ENCODE assay signal across 30 cellular contexts in genomic region chr20:64238115-64238825, GRCh38. TPM values are rescaled to one million over a fixed set of nuclear protein-coding genes. Genes with fewer than 3 reads are reported as not detected.
DNase-seq lines count a peak whose midpoint lies in the region; ATAC-seq, FAIRE-seq and TF ChIP-seq lines count a peak whose summit lies in the region.
"Had no signal": no experiment of that assay in that cellular context is flagged by ENCODE, and none has a peak within 500 bp of the region (broad histone marks: within the 10 kb centered on the region; RNA-seq: fewer than 3 reads in every experiment).

No MANE protein-coding gene starts in this region.

- BruUV-seq in HepG2 (replicated peaks; lab: Mats Ljungman, UMichigan) = no TSS peak

- H3K9me3 Mint-ChIP-seq in stimulated activated naive B cell treated with anti-CD40 and anti-IgM and Interleukin-4, amounts not matched to agents 10 μg/mL and 1 μg/mL and 100 μg/mL, for 72 hours = no peaks in the 10 kb centered on the region
- H3K9me3 Mint-ChIP-seq in naive thymus-derived CD4-positive, alpha-beta T cell = no peaks in the 10 kb centered on the region
- H3K9me3 Mint-ChIP-seq: activated CD4-positive, alpha-beta memory T cell treated with anti-CD3 and anti-CD28 coated beads for 36 hours; activated naive CD4-positive, alpha-beta T cell treated with anti-CD3 and anti-CD28 coated beads, Interleukin-2, amount 50 U/mL, for 24 hours; activated T-helper 1 cell treated with anti-CD3 and anti-CD28 coated beads, Interleukin-12 subunit alpha, Interleukin-12 subunit beta, Interleukin-2, Interleukin-4 antibody, amounts not matched to agents 30 ng/mL and 10 ng/mL and 1 ng/mL, durations not matched to agents 14 hours and 24 hours and 36 hours; stimulated activated naive CD8-positive, alpha-beta T cell treated with anti-CD3 and anti-CD28 coated beads, Interleukin-15, amount 100 ng/mL, for 72 hours had no signal

- peaks cover 13 to 31% of the 10 kb centered on the region in 2 donors for H3K4me1 Mint-ChIP-seq in stimulated activated naive B cell treated with anti-CD40 and anti-IgM and Interleukin-4, amounts not matched to agents 10 μg/mL and 1 μg/mL and 100 μg/mL, for 72 hours
- H3K4me1 Mint-ChIP-seq in naive thymus-derived CD4-positive, alpha-beta T cell = peaks cover 0 to 14% (median 9%) of the 10 kb centered on the region in 7 donors

- peak; percentile 33; the same call in 1 of the 2 replicates for TF ChIP-seq RAD21 in HepG2 (CRISPR knock-in tag; IDR thresholded peaks at IDR 0.05)

- H3K9me3 ChIP-seq in right cardiac atrium (ENCODE audit: control insufficient read depth, low read length) (no peaks in the 10 kb centered on the region), RWPE2 (ENCODE audit: severe bottlenecking) (no peaks in the 10 kb centered on the region), HepG2 (ENCODE audit: low read length) (no peaks in the 10 kb centered on the region)
- no peaks in the 10 kb centered on the region for H3K9me3 ChIP-seq in naive thymus-derived CD4-positive, alpha-beta T cell (ENCODE audit: control insufficient read depth in 2 of 3, low read length in 3 of 3)
- H3K9me3 ChIP-seq: colonic mucosa, HAP-1, lower lobe of right lung, tibial artery had no signal

- H3K27ac ChIP-seq in right cardiac atrium (ENCODE audit: low read length) (no peak overlapping the region), RWPE2 (ENCODE audit: poor library complexity, severe bottlenecking) (no peak overlapping the region), HepG2 (ENCODE audit: extremely low read length, insufficient read depth, low read length) (peak overlapping the region; percentile 69)
- no peak overlapping the region for H3K27ac ChIP-seq in naive thymus-derived CD4-positive, alpha-beta T cell (ENCODE audit: low read depth, low read length)
- H3K27ac ChIP-seq: colonic mucosa, epithelial cell of prostate, KMS-11, lower lobe of right lung, PC-9, tibial artery had no signal

- H3K4me2 ChIP-seq in HepG2 (ENCODE audit: low read depth, low read length) = peak overlapping the region; percentile 41
- H3K4me2 ChIP-seq: KMS-11, PC-9 had no signal

- DNase-seq in Right ventricle myocardium inferior (ENCODE audit: missing footprints) (peak; percentile 11), right cardiac atrium (no peak), RWPE2 (ENCODE audit: low spot score) (peak; percentile 66), HepG2 (ENCODE audit: low spot score) (peak; percentile 88)
- no peak for DNase-seq in stimulated activated naive B cell treated with anti-CD40 and anti-IgM and Interleukin-4, amounts not matched to agents 10 μg/mL and 1 μg/mL and 100 μg/mL, for 72 hours
- DNase-seq in naive thymus-derived CD4-positive, alpha-beta T cell = no peak
- DNase-seq: activated CD4-positive, alpha-beta memory T cell treated with anti-CD3 and anti-CD28 coated beads for 36 hours; activated CD8-positive, alpha-beta memory T cell treated with anti-CD3 and anti-CD28 coated beads, Interleukin-2, amount 50 U/mL, for 4 hours; anterior cingulate cortex; colonic mucosa; effector CD8-positive, alpha-beta T cell; GDM1; islet precursor cell; NCI-H1694; NCI-H2171 treated with DMSO at 0.1 percent for 48 hours; NCI-H510A treated with DMSO at 0.1 percent for 48 hours; NK-92 treated with Interleukin-12 subunit alpha and Interleukin-12 subunit beta, amount 100 ng/mL, for 24 hours; PC-9; stimulated activated naive CD8-positive, alpha-beta T cell treated with anti-CD3 and anti-CD28 coated beads, Interleukin-15, amount 100 ng/mL, for 72 hours; T-helper 1 cell had no signal

- no peaks in the 10 kb centered on the region for H3K36me3 Mint-ChIP-seq in stimulated activated naive B cell treated with anti-CD40 and anti-IgM and Interleukin-4, amounts not matched to agents 10 μg/mL and 1 μg/mL and 100 μg/mL, for 72 hours
- no peaks in the 10 kb centered on the region for H3K36me3 Mint-ChIP-seq in naive thymus-derived CD4-positive, alpha-beta T cell
- H3K36me3 Mint-ChIP-seq: activated CD4-positive, alpha-beta memory T cell treated with anti-CD3 and anti-CD28 coated beads for 36 hours; activated naive CD4-positive, alpha-beta T cell treated with anti-CD3 and anti-CD28 coated beads, Interleukin-2, amount 50 U/mL, for 24 hours had no signal

- H3K27me3 ChIP-seq in right cardiac atrium (ENCODE audit: control insufficient read depth, insufficient read depth) (no peaks in the 10 kb centered on the region), RWPE2 (ENCODE audit: insufficient read depth, poor library complexity, severe bottlenecking) (no peaks in the 10 kb centered on the region), HepG2 (ENCODE audit: control insufficient read depth in 1 of 2, insufficient read depth in 2 of 2, low read length in 2 of 2) (no peaks in the 10 kb centered on the region)
- H3K27me3 ChIP-seq in naive thymus-derived CD4-positive, alpha-beta T cell (ENCODE audit: control insufficient read depth in 2 of 2, insufficient read depth in 2 of 2, low read length in 2 of 2) = no peaks in the 10 kb centered on the region
- H3K27me3 ChIP-seq: colonic mucosa had no signal

- H3K27ac Mint-ChIP-seq in stimulated activated naive B cell treated with anti-CD40 and anti-IgM and Interleukin-4, amounts not matched to agents 10 μg/mL and 1 μg/mL and 100 μg/mL, for 72 hours = peak overlapping the region; percentile 20
- no peak overlapping the region for H3K27ac Mint-ChIP-seq in naive thymus-derived CD4-positive, alpha-beta T cell
- H3K27ac Mint-ChIP-seq: activated CD4-positive, alpha-beta memory T cell treated with anti-CD3 and anti-CD28 coated beads for 36 hours; activated naive CD4-positive, alpha-beta T cell treated with anti-CD3 and anti-CD28 coated beads, Interleukin-2, amount 50 U/mL, for 24 hours; activated T-helper 1 cell treated with anti-CD3 and anti-CD28 coated beads, Interleukin-12 subunit alpha, Interleukin-12 subunit beta, Interleukin-2, Interleukin-4 antibody, amounts not matched to agents 30 ng/mL and 10 ng/mL and 1 ng/mL, durations not matched to agents 14 hours and 24 hours and 36 hours; B cell had no signal

- TF ChIP-seq EP300 in HepG2 (IDR thresholded peaks at IDR 0.05; ENCODE audit: low read depth in 2 of 2, low read length in 2 of 2) (peak in 1 of 2 experiments; percentile 76; a peak in 2 of 4 replicates), HepG2 (CRISPR knock-in tag; IDR thresholded peaks at IDR 0.05; ENCODE audit: borderline replicate concordance) (peak; percentile 84)

- ATAC-seq in Right ventricle myocardium inferior (peak; percentile 26), right cardiac atrium (no peak), RWPE2 (ENCODE audit: low read depth) (no peak), HepG2 (peak; percentile 72), GM18511 (IDR thresholded peaks at IDR 0.05; ENCODE audit: unreplicated experiment) (no peak), GM19035 (IDR thresholded peaks at IDR 0.05; ENCODE audit: unreplicated experiment) (no peak)
- no peak for ATAC-seq in stimulated activated naive B cell treated with anti-CD40 and anti-IgM and Interleukin-4, amounts not matched to agents 10 μg/mL and 1 μg/mL and 100 μg/mL, for 72 hours (replicated peaks)
- no peak for ATAC-seq in naive thymus-derived CD4-positive, alpha-beta T cell
- ATAC-seq: lower lobe of right lung had no signal

- H3K4me3 Mint-ChIP-seq in stimulated activated naive B cell treated with anti-CD40 and anti-IgM and Interleukin-4, amounts not matched to agents 10 μg/mL and 1 μg/mL and 100 μg/mL, for 72 hours = no peak overlapping the region
- no peak overlapping the region for H3K4me3 Mint-ChIP-seq in naive thymus-derived CD4-positive, alpha-beta T cell
- H3K4me3 Mint-ChIP-seq: activated CD4-positive, alpha-beta memory T cell treated with anti-CD3 and anti-CD28 coated beads for 36 hours; activated naive CD4-positive, alpha-beta T cell treated with anti-CD3 and anti-CD28 coated beads, Interleukin-2, amount 50 U/mL, for 24 hours; activated T-helper 1 cell treated with anti-CD3 and anti-CD28 coated beads, Interleukin-12 subunit alpha, Interleukin-12 subunit beta, Interleukin-2, Interleukin-4 antibody, amounts not matched to agents 30 ng/mL and 10 ng/mL and 1 ng/mL, durations not matched to agents 14 hours and 24 hours and 36 hours; B cell; stimulated activated naive CD8-positive, alpha-beta T cell treated with anti-CD3 and anti-CD28 coated beads, Interleukin-15, amount 100 ng/mL, for 72 hours had no signal

- no peaks in the 10 kb centered on the region for H3K4me1 ChIP-seq in right cardiac atrium (ENCODE audit: control insufficient read depth, insufficient read depth, low read length)
- H3K4me1 ChIP-seq in RWPE2 (ENCODE audit: insufficient read depth, poor library complexity, severe bottlenecking) = no peaks in the 10 kb centered on the region
- peaks cover 90% of the 10 kb centered on the region for H3K4me1 ChIP-seq in HepG2 (ENCODE audit: insufficient read depth, low read length)
- H3K4me1 ChIP-seq in naive thymus-derived CD4-positive, alpha-beta T cell (ENCODE audit: control insufficient read depth in 2 of 2, insufficient read depth in 2 of 2, low read length in 2 of 2) = peaks cover 0 to 4% of the 10 kb centered on the region in 2 donors
- H3K4me1 ChIP-seq: colonic mucosa, HAP-1, lower lobe of right lung, tibial artery had no signal

- H3K9ac ChIP-seq in HepG2 (ENCODE audit: insufficient read depth, low read depth, low read length) = peak overlapping the region; percentile 23; the same call in 1 of the 2 replicates
- H3K9ac ChIP-seq: KMS-11 had no signal

- WGBS in right cardiac atrium = 56% methylated on average over 11 of the region's 11 CpGs
- 14% methylated on average over 11 of the region's 11 CpGs for WGBS in HepG2 (ENCODE audit: low lambda C conversion rate)

- POLR2A ChIA-PET in HepG2 (lab: Yijun Ruan, JAX) = interaction anchor here (9.6 kb wide), 1 partner anchor 16 kb away, joined by 157 read pairs; the partner anchor contains the start of gene PCMTD2
- POLR2A ChIA-PET in naive thymus-derived CD4-positive, alpha-beta T cell (lab: Charles Lee) = no interaction called here

- TF ChIP-seq CTCF in RWPE2 (IDR thresholded peaks at IDR 0.05; ENCODE audit: poor library complexity, severe bottlenecking) (no peak), HepG2 (CRISPR knock-in tag; IDR thresholded peaks at IDR 0.05) (peak; percentile 27; the same call in 1 of the 2 replicates)

- peaks cover 6 to 20% of the 10 kb centered on the region in 2 donors for H3K27me3 Mint-ChIP-seq in stimulated activated naive B cell treated with anti-CD40 and anti-IgM and Interleukin-4, amounts not matched to agents 10 μg/mL and 1 μg/mL and 100 μg/mL, for 72 hours
- peaks cover 0 to 6% (median 2%) of the 10 kb centered on the region in 5 donors for H3K27me3 Mint-ChIP-seq in naive thymus-derived CD4-positive, alpha-beta T cell
- H3K27me3 Mint-ChIP-seq: activated naive CD4-positive, alpha-beta T cell treated with anti-CD3 and anti-CD28 coated beads, Interleukin-2, amount 50 U/mL, for 24 hours; stimulated activated naive CD8-positive, alpha-beta T cell treated with anti-CD3 and anti-CD28 coated beads, Interleukin-15, amount 100 ng/mL, for 72 hours had no signal

- peak; percentile 99 for FAIRE-seq in HepG2 (lab: Jason Lieb, UNC)

- H3K36me3 ChIP-seq in RWPE2 (ENCODE audit: low read depth) (no peaks in the 10 kb centered on the region), HepG2 (replicated peaks in 1 of 2; ENCODE audit: control insufficient read depth in 1 of 2, insufficient read depth in 2 of 2, low read length in 2 of 2) (no peaks in the 10 kb centered on the region)
- no peaks in the 10 kb centered on the region for H3K36me3 ChIP-seq in naive thymus-derived CD4-positive, alpha-beta T cell (ENCODE audit: control insufficient read depth in 2 of 3, insufficient read depth in 3 of 3, low read length in 3 of 3)
- H3K36me3 ChIP-seq: colonic mucosa, HAP-1, lower lobe of right lung, tibial artery had no signal

- CTCF ChIA-PET in HepG2 (lab: Yijun Ruan, JAX; ENCODE audit: low intra/inter-chr PET ratio, low total read pairs) = interaction anchor here (2.9 kb wide), 1 partner anchor 47 kb away, joined by 9 read pairs; no protein-coding TSS in a partner anchor
- CTCF ChIA-PET in naive thymus-derived CD4-positive, alpha-beta T cell (lab: Charles Lee) = no interaction called here

- in situ Hi-C loops in HepG2 (cut with HindIII; ENCODE audit: extremely low pct_ligation_motif_present, low pct_unique_long_range_greater_than_20kb) = no loop called here

- no peaks in the 10 kb centered on the region for H3K79me2 ChIP-seq in HepG2 (ENCODE audit: insufficient read depth, low read length)

- no peaks in the 10 kb centered on the region for H4K20me1 ChIP-seq in HepG2 (ENCODE audit: insufficient read depth, low read length)

- TF ChIP-seq POLR2A in HepG2 (IDR thresholded peaks at IDR 0.05; ENCODE audit: insufficient read depth in 1 of 2, low read depth in 2 of 2, low read length in 2 of 2) = no peak

- intact Hi-C loops in Right ventricle myocardium inferior (cut with DNase I) (no loop called here), right cardiac atrium (cut with DNase I) (no loop called here), HepG2 (cut with micrococcal nuclease; ENCODE audit: unreplicated experiment) (loop anchor here (1.0 kb wide), 1 partner anchor 17 kb away; the partner anchor contains the start of gene PCMTD2)
- intact Hi-C loops in naive thymus-derived CD4-positive, alpha-beta T cell (cut with micrococcal nuclease) = no loop called here

- H3K4me3 ChIP-seq in right cardiac atrium (ENCODE audit: low read length) (no peak overlapping the region), RWPE2 (ENCODE audit: severe bottlenecking) (no peak overlapping the region), HepG2 (replicated peaks in 1 of 3; ENCODE audit: insufficient read depth in 1 of 3, low read depth in 2 of 3, low read length in 3 of 3) (peak overlapping the region in 1 of 3 experiments; percentile 19; a peak in 2 of 6 replicates)
- H3K4me3 ChIP-seq in naive thymus-derived CD4-positive, alpha-beta T cell (ENCODE audit: low read length) = no peak overlapping the region
- H3K4me3 ChIP-seq: colonic mucosa, HAP-1, lower lobe of right lung, PC-9, tibial artery had no signal

- H2AFZ ChIP-seq in HepG2 (ENCODE audit: low read length) = no peak overlapping the region
- H2AFZ ChIP-seq: PC-9 had no signal

RNA-seq across cellular contexts. Expression of gene PCMTD2, which starts 17.3 kb away (rescaled TPM):
- total RNA-seq in Right ventricle myocardium inferior = 71.0 TPM
- total RNA-seq in right cardiac atrium = 100 to 1,000 TPM in 1 of 4 donors, 10 to 100 TPM in 3; 62.2 to 101 (median 85.7) TPM
- 44.1 TPM for polyA plus RNA-seq in right cardiac atrium
- total RNA-seq in HepG2 (2016; rRNA removed; fragmentation: Illumina TruSeq; extraction: Trizol) = 47.0 and 50.5 TPM in 2 replicates
- 5.3 and 6.4 TPM in 2 replicates for total RNA-seq in HepG2 (2016; cell fraction: cytosol; rRNA removed; fragmentation: Illumina TruSeq; extraction: Trizol; ENCODE audit: low read depth)
- 44.0 and 57.6 TPM in 2 replicates for total RNA-seq in HepG2 (2016; cell fraction: insoluble cytoplasmic fraction; rRNA removed; fragmentation: Illumina TruSeq; extraction: Trizol)
- total RNA-seq in HepG2 (2016; cell fraction: membrane; rRNA removed; fragmentation: Illumina TruSeq; extraction: Trizol) = 23.6 and 27.0 TPM in 2 replicates
- 52.1 and 60.5 TPM in 2 replicates for total RNA-seq in HepG2 (2016; cell fraction: nucleus; rRNA removed; fragmentation: Illumina TruSeq; extraction: Trizol)
- 66.3 and 76.9 TPM in 2 replicates for polyA plus RNA-seq in HepG2 (2011; rRNA removed)
- 40.5 and 52.8 TPM in 2 replicates for polyA plus RNA-seq in HepG2 (2011; cell fraction: cytosol; rRNA removed)
- 117 and 148 TPM in 2 replicates for polyA plus RNA-seq in HepG2 (2011; cell fraction: nucleus; rRNA removed)
- polyA plus RNA-seq in HepG2 (2012) = 58.6 and 62.1 TPM in 2 replicates
- polyA plus RNA-seq in HepG2 (2016; cell fraction: cytosol; fragmentation: Illumina TruSeq; extraction: Trizol; ENCODE audit: low read depth) = 1.5 and 2.4 TPM in 2 replicates
- 41.2 and 44.9 TPM in 2 replicates for polyA plus RNA-seq in HepG2 (2016; cell fraction: insoluble cytoplasmic fraction; fragmentation: Illumina TruSeq; extraction: Trizol; ENCODE audit: low read depth)
- 10.2 and 12.5 TPM in 2 replicates for polyA plus RNA-seq in HepG2 (2016; cell fraction: membrane; fragmentation: Illumina TruSeq; extraction: Trizol; ENCODE audit: low read depth)
- polyA plus RNA-seq in HepG2 (2016; cell fraction: nucleus; fragmentation: Illumina TruSeq; extraction: Trizol; ENCODE audit: insufficient read depth, low read depth) = 134 and 146 TPM in 2 replicates
- 20.0 and 41.6 TPM in 2 replicates for polyA minus RNA-seq in HepG2 (2011; rRNA and poly(A)+ RNA removed; ENCODE audit: low replicate concordance)
- polyA minus RNA-seq in HepG2 (2011; cell fraction: cytosol; rRNA and poly(A)+ RNA removed) = 36.8 and 46.1 TPM in 2 replicates
- 78.9 and 107 TPM in 2 replicates for polyA minus RNA-seq in HepG2 (2011; cell fraction: nucleus; rRNA and poly(A)+ RNA removed)
- 100 to 1,000 TPM in 3 of 5 experiments, 10 to 100 TPM in 2; 67.2 to 229 (median 103) TPM for total RNA-seq in naive thymus-derived CD4-positive, alpha-beta T cell
- 100 to 1,000 TPM in 1 of 2 donors, 10 to 100 TPM in 1; 60.5 to 102 TPM for polyA plus RNA-seq in naive thymus-derived CD4-positive, alpha-beta T cell

Comparison
In these comparisons a context has a peak if more than half of its experiments do, and no peak if none do; other contexts are left out.
1. ATAC-seq: peak in Right ventricle myocardium inferior (single experiment) and HepG2 (single experiment); none in right cardiac atrium (0 of 2), RWPE2 (single experiment), stimulated activated naive B cell treated with anti-CD40 and anti-IgM and Interleukin-4, amounts not matched to agents 10 μg/mL and 1 μg/mL and 100 μg/mL, for 72 hours (0 of 2), GM18511 (single experiment), naive thymus-derived CD4-positive, alpha-beta T cell (single experiment) and GM19035 (single experiment).
2. DNase-seq: peak in Right ventricle myocardium inferior (single experiment), RWPE2 (single experiment) and HepG2 (single experiment); none in right cardiac atrium (0 of 3), stimulated activated naive B cell treated with anti-CD40 and anti-IgM and Interleukin-4, amounts not matched to agents 10 μg/mL and 1 μg/mL and 100 μg/mL, for 72 hours (single experiment) and naive thymus-derived CD4-positive, alpha-beta T cell (0 of 9).